In the genomic region with DNA sequence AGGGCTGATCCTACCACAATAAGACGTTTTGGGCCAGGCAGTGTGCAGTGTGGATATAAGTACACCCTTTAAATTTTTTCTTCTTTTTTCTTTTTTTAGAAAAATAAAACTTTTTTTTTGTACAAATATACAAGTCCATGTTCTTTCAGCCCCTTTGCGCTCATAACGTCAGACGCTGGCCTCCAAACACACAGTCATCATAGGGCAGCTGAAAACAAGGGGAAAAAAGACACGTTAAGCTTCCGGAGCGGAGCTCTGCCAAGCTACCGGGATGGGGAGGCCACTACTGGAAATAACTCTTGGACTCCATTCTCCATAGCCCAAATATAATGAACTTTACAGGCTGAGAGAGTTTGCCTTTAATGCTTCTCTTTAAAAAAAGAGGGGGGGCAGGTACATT, we compare ENCODE assay signal across 9 cellular contexts. TPM values are rescaled to one million over a fixed set of nuclear protein-coding genes. Genes with fewer than 3 reads are reported as not detected.
DNase-seq lines count a peak whose midpoint lies in the region; ATAC-seq and TF ChIP-seq lines count a peak whose summit lies in the region.
"Had no signal": no experiment of that assay in that cellular context is flagged by ENCODE, and none has a peak within 500 bp of the region (broad histone marks: within the 10 kb centered on the region; RNA-seq: fewer than 3 reads in every experiment).

No MANE protein-coding gene starts in this region.

- H3K4me3 Mint-ChIP-seq in CD4-positive, alpha-beta T cell, result peak overlapping the region; percentile 97
- H3K4me3 Mint-ChIP-seq in activated B cell treated with CpG ODN at 0.5 μM for 24 hours, result peak overlapping the region; percentile 96

- peaks cover 70% of the 10 kb centered on the region for H3K36me3 Mint-ChIP-seq in CD4-positive, alpha-beta T cell (ENCODE audit: low read depth)
- peaks cover 54% of the 10 kb centered on the region for H3K36me3 Mint-ChIP-seq in activated B cell treated with CpG ODN at 0.5 μM for 24 hours (ENCODE audit: low read depth)

- peak overlapping the region; percentile 100 for H3K27ac Mint-ChIP-seq in CD4-positive, alpha-beta T cell
- peak overlapping the region; percentile 88 for H3K27ac Mint-ChIP-seq in activated B cell treated with CpG ODN at 0.5 μM for 24 hours

- peaks cover 72% of the 10 kb centered on the region for H3K4me1 Mint-ChIP-seq in CD4-positive, alpha-beta T cell (ENCODE audit: low read depth)
- H3K4me1 Mint-ChIP-seq in activated B cell treated with CpG ODN at 0.5 μM for 24 hours, result peaks cover 74% of the 10 kb centered on the region

- no peaks in the 10 kb centered on the region for H3K9me3 ChIP-seq in CD4-positive, alpha-beta T cell (ENCODE audit: control insufficient read depth, low read length)
- no peaks in the 10 kb centered on the region for H3K9me3 ChIP-seq in fibroblast of lung (ENCODE audit: control insufficient read depth, insufficient read depth, low read depth, low read length)
- no peaks in the 10 kb centered on the region for H3K9me3 ChIP-seq in ovary

- ATAC-seq in CD4-positive, alpha-beta T cell (ENCODE audit: poor library complexity), result no peak
- no peak for ATAC-seq in activated B cell treated with CpG ODN at 0.5 μM for 24 hours (ENCODE audit: low read depth)

- H3K9ac ChIP-seq in fibroblast of lung (ENCODE audit: insufficient read depth, low read length), result no peak overlapping the region

- WGBS in ovary, 3 donors, result 5 to 9% (median 9%) methylated on average over 8 of the region's 8 CpGs

- H3K4me1 ChIP-seq in fibroblast of lung (ENCODE audit: control insufficient read depth, extremely low read depth, insufficient read depth, low read length) (peaks cover 14% of the 10 kb centered on the region), ovary (ENCODE audit: insufficient read depth) (peaks cover 17% of the 10 kb centered on the region)

- H3K27me3 ChIP-seq in CD4-positive, alpha-beta T cell (ENCODE audit: control insufficient read depth, insufficient read depth, low read length), result no peaks in the 10 kb centered on the region
- H3K27me3 ChIP-seq in fibroblast of lung (ENCODE audit: control insufficient read depth, insufficient read depth, low read length), result no peaks in the 10 kb centered on the region
- H3K27me3 ChIP-seq in ovary, result no peaks in the 10 kb centered on the region

- CTCF ChIA-PET in CD4-positive, alpha-beta T cell (lab: Charles Lee), result interaction anchor here (0.7 to 1.6 kb wide), 4 partner anchors 15 to 187 kb away, joined by 3 to 4 read pairs (median 4); no protein-coding TSS in a partner anchor
- CTCF ChIA-PET in activated B cell treated with CpG ODN at 0.5 μM for 24 hours (lab: Charles Lee), result interaction anchor here (0.8 kb wide), 1 partner anchor 105 kb away, joined by 3 read pairs; no protein-coding TSS in a partner anchor

- no peak for TF ChIP-seq CTCF in CD4-positive, alpha-beta T cell (IDR thresholded peaks at IDR 0.05)
- TF ChIP-seq CTCF in activated B cell treated with CpG ODN at 0.5 μM for 24 hours (IDR thresholded peaks at IDR 0.05) (no peak), fibroblast of lung (conservative IDR thresholded peaks at IDR 0.05 in 1 of 2, IDR thresholded peaks at IDR 0.05 in 1 of 2; ENCODE audit: low read depth in 1 of 2, low read length in 2 of 2) (no peak), ovary (IDR thresholded peaks at IDR 0.05) (no peak)

- intact Hi-C loops in CD4-positive, alpha-beta T cell (cut with DNase I, micrococcal nuclease), result loop anchor here (2.0 to 10.0 kb wide), 7 partner anchors 15 to 940 kb away; partner anchors contain the start of genes BAZ1A (in 2 of the 2), RALGAPA1 (in 1 of the 2), SPTSSA (in 1 of the 2) and SRP54 (in 1 of the 2)
- intact Hi-C loops in activated B cell treated with CpG ODN at 0.5 μM for 24 hours (cut with micrococcal nuclease), result loop anchor here (2.0 to 5.0 kb wide), 2 partner anchors 61 to 865 kb away; partner anchors contain the start of gene EAPP
- intact Hi-C loops in ovary (cut with DNase I), result loop anchor here (2.0 to 10.0 kb wide), 5 partner anchors 59 to 423 kb away; partner anchors contain the start of genes BRMS1L (in 1 of the 4) and PSMA6 (in 1 of the 4)

- peaks cover 20% of the 10 kb centered on the region for H3K36me3 ChIP-seq in fibroblast of lung (ENCODE audit: control insufficient read depth, insufficient read depth, low read length)
- no peaks in the 10 kb centered on the region for H3K36me3 ChIP-seq in ovary

- H3K79me2 ChIP-seq in fibroblast of lung (ENCODE audit: control insufficient read depth, insufficient read depth, low read length), result peaks cover 16% of the 10 kb centered on the region

- H2AFZ ChIP-seq in fibroblast of lung (ENCODE audit: low read length), result no peak overlapping the region

- TF ChIP-seq POLR2A in ovary (IDR thresholded peaks at IDR 0.05), result no peak

- peak overlapping the region; percentile 98 for H3K27ac ChIP-seq in CD4-positive, alpha-beta T cell (ENCODE audit: low read depth, low read length)
- no peak overlapping the region for H3K27ac ChIP-seq in fibroblast of lung (ENCODE audit: insufficient read depth, low read length)
- H3K27ac ChIP-seq in ovary, result peak overlapping the region; percentile 90 to 99

- peak overlapping the region; percentile 27 to 92 (median 68) for H3K4me3 ChIP-seq in fibroblast of lung (replicated peaks in 1 of 4; ENCODE audit: control extremely low read depth in 1 of 4, insufficient read depth in 1 of 4, low read depth in 3 of 4, low read length in 4 of 4)
- peak overlapping the region; percentile 95 for H3K4me3 ChIP-seq in ovary

- H3K9me3 Mint-ChIP-seq in CD4-positive, alpha-beta T cell, result no peaks in the 10 kb centered on the region
- no peaks in the 10 kb centered on the region for H3K9me3 Mint-ChIP-seq in activated B cell treated with CpG ODN at 0.5 μM for 24 hours

- DNase-seq in CD4-positive, alpha-beta T cell, result no peak
- DNase-seq in activated B cell treated with CpG ODN at 0.5 μM for 24 hours, result no peak
- peak in 1 of 2 donors; percentile 63 for DNase-seq in fibroblast of lung (ENCODE audit: low read depth in 2 of 2)
- peak; percentile 55 to 73 (median 60) for DNase-seq in ovary
- no peak for DNase-seq in NCI-H2227 treated with DMSO at 0.1 percent for 48 hours (lab: John Stamatoyannopoulos, UW)
- DNase-seq in NCI-H82 treated with DMSO at 0.1 percent for 48 hours (lab: John Stamatoyannopoulos, UW; ENCODE audit: unreplicated experiment), result no peak
- no peak for DNase-seq in ecto neural progenitor cell (ENCODE audit: low spot score)
- DNase-seq in GM19240 (ENCODE audit: insufficient read length, low spot score), result no peak
- DNase-seq: retina had no signal

- peak overlapping the region; percentile 85 for H3K4me2 ChIP-seq in fibroblast of lung (ENCODE audit: extremely low read depth, insufficient read depth, low read length)

- H4K20me1 ChIP-seq in fibroblast of lung (ENCODE audit: control insufficient read depth, extremely low read depth, insufficient read depth, low read length), result no peaks in the 10 kb centered on the region

- no peaks in the 10 kb centered on the region for H3K27me3 Mint-ChIP-seq in CD4-positive, alpha-beta T cell
- H3K27me3 Mint-ChIP-seq in activated B cell treated with CpG ODN at 0.5 μM for 24 hours, result no peaks in the 10 kb centered on the region

- POLR2A ChIA-PET in CD4-positive, alpha-beta T cell (lab: Charles Lee), result interaction anchor here (0.9 to 7.6 kb wide), 9 partner anchors 8 to 419 kb away, joined by 3 to 173 read pairs (median 7); partner anchors contain the start of genes FAM177A1, PSMA6 and SRP54
- POLR2A ChIA-PET in activated B cell treated with CpG ODN at 0.5 μM for 24 hours (lab: Charles Lee), result interaction anchor here (0.6 to 9.9 kb wide), 8 partner anchors 15 to 536 kb away, joined by 3 to 211 read pairs (median 29); partner anchors contain the start of genes PRORP and PSMA6

- TF ChIP-seq EP300 in ovary (IDR thresholded peaks at IDR 0.05), result no peak

RNA-seq across cellular contexts. Expression of gene NFKBIA, which starts 2.7 kb away (rescaled TPM):
- 1,000 to 10,000 TPM in 1 of 2 experiments, 100 to 1,000 TPM in 1; 977 to 1,030 TPM for total RNA-seq in CD4-positive, alpha-beta T cell
- total RNA-seq in activated B cell treated with CpG ODN at 0.5 μM for 24 hours (480 and 515 TPM in 2 replicates), fibroblast of lung (67.9 and 73.4 TPM in 2 replicates), ovary (1,000 to 10,000 TPM in 1 of 7 donors, 100 to 1,000 TPM in 6; 162 to 1,807 (median 236) TPM)
- polyA plus RNA-seq in fibroblast of lung (17.7 and 26.9 TPM in 2 replicates), ovary (100 to 1,000 TPM; 109 to 194 TPM)
- 22.0 and 27.5 TPM in 2 replicates for polyA plus RNA-seq in fibroblast of lung (2012)
- polyA minus RNA-seq in fibroblast of lung (ENCODE audit: low replicate concordance), result 131 and 148 TPM in 2 replicates

Comparison
In these comparisons a context has a peak if more than half of its experiments do, and no peak if none do; other contexts are left out.
1. DNase-seq: peak in ovary (5 of 5); none in CD4-positive, alpha-beta T cell (0 of 10), activated B cell treated with CpG ODN at 0.5 μM for 24 hours (single experiment), NCI-H2227 treated with DMSO at 0.1 percent for 48 hours (single experiment), NCI-H82 treated with DMSO at 0.1 percent for 48 hours (single experiment), ecto neural progenitor cell (single experiment) and GM19240 (single experiment).